In genomic region chr10:68560916-68561691, GRCh38 we compare ENCODE assay signal across 8 cellular contexts. TPM values are rescaled to one million over a fixed set of nuclear protein-coding genes. Genes with fewer than 3 reads are reported as not detected.
A peak's percentile ranks its signal among the peaks of the same experiment; 100 is the strongest.
DNase-seq lines count a peak whose midpoint lies in the region; ATAC-seq and TF ChIP-seq lines count a peak whose summit lies in the region.

No MANE protein-coding gene starts in this region.

- peak overlapping the region; percentile 95 for H3K4me2 ChIP-seq in IMR-90 (ENCODE audit: low read depth, low read length)

- H3K79me1 ChIP-seq in IMR-90 (ENCODE audit: low read depth in 1 of 2, low read length in 2 of 2) = peaks cover 16 to 47% of the 10 kb centered on the region in 2 experiments; a peak in 3 of 4 replicates

- peak overlapping the region; percentile 77 for H3K14ac ChIP-seq in IMR-90 (replicated peaks; ENCODE audit: low read depth, low read length)

- peak overlapping the region; percentile 86 for H2BK5ac ChIP-seq in IMR-90 (ENCODE audit: low read depth, low read length, poor library complexity, severe bottlenecking)

- H3K23ac ChIP-seq in IMR-90 (ENCODE audit: low read depth, low read length) = peak overlapping the region; percentile 97

- peak overlapping the region; percentile 84 for H4K5ac ChIP-seq in IMR-90 (ENCODE audit: low read depth, low read length)

- peak overlapping the region; percentile 26 to 89; a peak in 3 of 4 replicates for H4K8ac ChIP-seq in IMR-90 (ENCODE audit: low read depth in 2 of 2, low read length in 2 of 2)

- H3K9me3 Mint-ChIP-seq in activated naive CD4-positive, alpha-beta T cell treated with anti-CD3 and anti-CD28 coated beads, Interleukin-2, amount 50 U/mL, for 72 hours = no peaks in the 10 kb centered on the region

- POLR2A ChIA-PET in IMR-90 (lab: Charles Lee; ENCODE audit: unreplicated experiment) = no interaction called here

- BruUV-seq in IMR-90 (replicated peaks; lab: Mats Ljungman, UMichigan) = no TSS peak

- DNase-seq in DMS53 (lab: John Stamatoyannopoulos, UW) (peak; percentile 66), IMR-90 (peak; percentile 36), right cardiac atrium (peak; percentile 27 to 64 (median 58)), sciatic nerve (ENCODE audit: low spot score) (no peak), NCI-H748 treated with DMSO at 0.1 percent for 48 hours (lab: John Stamatoyannopoulos, UW) (no peak), SW 1271 (lab: John Stamatoyannopoulos, UW) (no peak)
- DNase-seq in activated naive CD4-positive, alpha-beta T cell treated with anti-CD3 and anti-CD28 coated beads, Interleukin-2, amount 50 U/mL, for 72 hours (ENCODE audit: low spot score in 2 of 2) = no peak

- H3K4me1 ChIP-seq in IMR-90 (ENCODE audit: control insufficient read depth, insufficient read depth, low read length) = peaks cover 3% of the 10 kb centered on the region
- H3K4me1 ChIP-seq in right cardiac atrium (ENCODE audit: control insufficient read depth, insufficient read depth, low read length) = no peaks in the 10 kb centered on the region

- CTCF ChIA-PET in IMR-90 (lab: Yijun Ruan, JAX) = no interaction called here

- peak overlapping the region; percentile 7 for H2BK120ac ChIP-seq in IMR-90 (ENCODE audit: low read depth, low read length)

- peak overlapping the region; percentile 96 for H3K9ac ChIP-seq in IMR-90 (ENCODE audit: low read depth, low read length)

- H3K36me3 Mint-ChIP-seq in activated naive CD4-positive, alpha-beta T cell treated with anti-CD3 and anti-CD28 coated beads, Interleukin-2, amount 50 U/mL, for 72 hours = peaks cover 0 to 11% of the 10 kb centered on the region in 2 donors

- no peak for TF ChIP-seq POLR2A in IMR-90 (IDR thresholded peaks at IDR 0.05; ENCODE audit: low read depth, low read length)

- H3K9me3 ChIP-seq in IMR-90 (ENCODE audit: control insufficient read depth, insufficient read depth, low read length) (no peaks in the 10 kb centered on the region), right cardiac atrium (ENCODE audit: control insufficient read depth, low read length) (no peaks in the 10 kb centered on the region)

- H3K4me3 ChIP-seq in IMR-90 (ENCODE audit: insufficient read depth, low read depth, low read length) (peak overlapping the region; percentile 96), right cardiac atrium (ENCODE audit: low read length) (peak overlapping the region; percentile 83)

- peak overlapping the region; percentile 70 for H4K91ac ChIP-seq in IMR-90 (ENCODE audit: insufficient read depth, low read depth, low read length)

- dilution Hi-C loops in IMR-90 (cut with HindIII; ENCODE audit: low sequenced_read_pairs, unreplicated experiment) = no loop called here

- no peak for TF ChIP-seq RAD21 in IMR-90 (IDR thresholded peaks at IDR 0.05; ENCODE audit: low read length)

- H2AK9ac ChIP-seq in IMR-90 (replicated peaks; ENCODE audit: low read depth, low read length, poor library complexity) = peak overlapping the region; percentile 96

- H2AK5ac ChIP-seq in IMR-90 (ENCODE audit: low read depth, low read length) = peak overlapping the region; percentile 81

- H3K27me3 ChIP-seq in IMR-90 (ENCODE audit: control insufficient read depth, insufficient read depth, low read length) = no peaks in the 10 kb centered on the region
- no peaks in the 10 kb centered on the region for H3K27me3 ChIP-seq in right cardiac atrium (ENCODE audit: control insufficient read depth, insufficient read depth)

- in situ Hi-C loops in IMR-90 (cut with MboI; ENCODE audit: low sequenced_read_pairs) = no loop called here

- peak overlapping the region; percentile 90 for H3K4ac ChIP-seq in IMR-90 (ENCODE audit: low read depth, low read length)

- no peaks in the 10 kb centered on the region for H4K20me1 ChIP-seq in IMR-90 (ENCODE audit: insufficient read depth, low read length)

- H3K27ac ChIP-seq in IMR-90 (ENCODE audit: insufficient read depth, low read length) (peak overlapping the region; percentile 82), right cardiac atrium (ENCODE audit: low read length) (no peak overlapping the region)

- 0 out of 3 replicates have a peak overlapping the region, but pooled peaks have one; percentile 20 for H2BK15ac ChIP-seq in IMR-90 (ENCODE audit: low read depth, low read length)

- peak overlapping the region; percentile 62; the same call in 1 of the 2 replicates for H2BK20ac ChIP-seq in IMR-90 (ENCODE audit: low read depth, low read length)

- H3K56ac ChIP-seq in IMR-90 (ENCODE audit: extremely low read depth, insufficient read depth, low read length) = peak overlapping the region; percentile 61

- ATAC-seq in IMR-90 (ENCODE audit: low read depth) = peak; percentile 60
- peak; percentile 28 to 45 for ATAC-seq in activated naive CD4-positive, alpha-beta T cell treated with anti-CD3 and anti-CD28 coated beads, Interleukin-2, amount 50 U/mL, for 72 hours
- ATAC-seq in right cardiac atrium = peak; percentile 53 to 70
- ATAC-seq in sciatic nerve = peak; percentile 76
- ATAC-seq in HG02884 (IDR thresholded peaks at IDR 0.05; ENCODE audit: unreplicated experiment) = no peak

- no peaks in the 10 kb centered on the region for H3K9me1 ChIP-seq in IMR-90 (ENCODE audit: insufficient read depth, low read length)

- H3K18ac ChIP-seq in IMR-90 (ENCODE audit: low read depth, low read length) = peak overlapping the region; percentile 80

- intact Hi-C loops in IMR-90 (cut with micrococcal nuclease) (loop anchor here (1.0 kb wide), 1 partner anchor 39 kb away; no protein-coding TSS in a partner anchor), right cardiac atrium (cut with DNase I) (no loop called here), sciatic nerve (cut with DNase I) (loop anchor here (5.0 kb wide), 1 partner anchor 41 kb away; no protein-coding TSS in a partner anchor)

- no peak for TF ChIP-seq CTCF in IMR-90 (conservative IDR thresholded peaks at IDR 0.05; ENCODE audit: low read depth, low read length)

- WGBS in IMR-90 (ENCODE audit: extremely low coverage in 2 of 2, insufficient read length in 1 of 2), 2 experiments = 0% methylated on average over 4 of the region's 50 CpGs; no CpG with 5 or more reads in 1 of the 2 experiments
- 1% methylated on average over 50 of the region's 50 CpGs for WGBS in right cardiac atrium

- peak overlapping the region; percentile 95 for H2AFZ ChIP-seq in IMR-90 (replicated peaks; ENCODE audit: low read length, poor library complexity)

- no peak overlapping the region for H3K27ac Mint-ChIP-seq in activated naive CD4-positive, alpha-beta T cell treated with anti-CD3 and anti-CD28 coated beads, Interleukin-2, amount 50 U/mL, for 72 hours

- H3K36me3 ChIP-seq in IMR-90 (ENCODE audit: control insufficient read depth, insufficient read depth, low read length) = no peaks in the 10 kb centered on the region

TF ChIP-seq in IMR-90, 13 proteins besides CTCF, POLR2A, EP300 and RAD21:
- TF ChIP-seq MAZ (IDR thresholded peaks at IDR 0.05; ENCODE audit: borderline replicate concordance, low read depth, low read length) (no peak), NFE2L2 (IDR thresholded peaks at IDR 0.05; ENCODE audit: low read depth, low read length) (no peak), FOS (IDR thresholded peaks at IDR 0.05; ENCODE audit: low read depth, low read length) (no peak), CEBPB (IDR thresholded peaks at IDR 0.05; ENCODE audit: low read depth, low read length) (no peak), ELK1 (IDR thresholded peaks at IDR 0.05; ENCODE audit: borderline replicate concordance, low read depth, low read length) (no peak), MAFK (IDR thresholded peaks at IDR 0.05; ENCODE audit: low read depth, low read length) (no peak), RCOR1 (IDR thresholded peaks at IDR 0.05; ENCODE audit: insufficient replicate concordance, low read length) (no peak), MXI1 (IDR thresholded peaks at IDR 0.05; ENCODE audit: borderline replicate concordance, low read depth, low read length) (peak; percentile 80), CHD1 (IDR thresholded peaks at IDR 0.05; ENCODE audit: low read depth, low read length) (no peak), RFX5 (IDR thresholded peaks at IDR 0.05; ENCODE audit: low read depth, low read length) (no peak), BHLHE40 (IDR thresholded peaks at IDR 0.05; ENCODE audit: low read depth, low read length) (peak; percentile 90), SMC3 (IDR thresholded peaks at IDR 0.05; ENCODE audit: low read depth, low read length) (no peak)
- TF ChIP-seq, protein P1, sequence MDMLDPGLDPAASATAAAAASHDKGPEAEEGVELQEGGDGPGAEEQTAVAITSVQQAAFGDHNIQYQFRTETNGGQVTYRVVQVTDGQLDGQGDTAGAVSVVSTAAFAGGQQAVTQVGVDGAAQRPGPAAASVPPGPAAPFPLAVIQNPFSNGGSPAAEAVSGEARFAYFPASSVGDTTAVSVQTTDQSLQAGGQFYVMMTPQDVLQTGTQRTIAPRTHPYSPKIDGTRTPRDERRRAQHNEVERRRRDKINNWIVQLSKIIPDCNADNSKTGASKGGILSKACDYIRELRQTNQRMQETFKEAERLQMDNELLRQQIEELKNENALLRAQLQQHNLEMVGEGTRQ (IDR thresholded peaks at IDR 0.05; ENCODE audit: low read depth, low read length) = peak; percentile 72

RNA-seq across cellular contexts. Expression of gene TET1, which starts 1.0 kb away (rescaled TPM):
- 4.3 and 5.6 TPM in 2 replicates for total RNA-seq in IMR-90 (2012; rRNA removed)
- 0.76 and 1.0 TPM in 2 replicates for polyA plus RNA-seq in IMR-90 (2012; rRNA removed)
- 0.21 and 0.35 TPM in 2 replicates for polyA plus RNA-seq in IMR-90 (2012; cell fraction: cytosol; rRNA removed)
- 0.59 and 1.8 TPM in 2 replicates for polyA plus RNA-seq in IMR-90 (2012; cell fraction: nucleus; rRNA removed; ENCODE audit: low replicate concordance)
- 1 to 10 TPM in 1 of 2 donors, under 1 TPM in 1; 0.82 to 1.6 TPM for total RNA-seq in activated naive CD4-positive, alpha-beta T cell treated with anti-CD3 and anti-CD28 coated beads, Interleukin-2, amount 50 U/mL, for 72 hours
- total RNA-seq in right cardiac atrium = 1 to 10 TPM; 2.8 to 5.2 (median 4.5) TPM
- polyA plus RNA-seq in right cardiac atrium = 0.32 TPM
- 10.4 TPM for total RNA-seq in sciatic nerve

RNA-seq across cellular contexts. Expression of gene SLC25A16, which starts 33.8 kb away (rescaled TPM):
- total RNA-seq in IMR-90 (2012; rRNA removed) (20.6 and 26.7 TPM in 2 replicates), right cardiac atrium (10 to 100 TPM; 16.3 to 21.8 (median 18.9) TPM), sciatic nerve (33.3 TPM)
- polyA plus RNA-seq in IMR-90 (2012; rRNA removed) (6.1 and 9.9 TPM in 2 replicates), right cardiac atrium (11.1 TPM)
- polyA plus RNA-seq in IMR-90 (2012; cell fraction: cytosol; rRNA removed) = 0.96 and 1.0 TPM in 2 replicates
- polyA plus RNA-seq in IMR-90 (2012; cell fraction: nucleus; rRNA removed; ENCODE audit: low replicate concordance) = 7.9 and 23.4 TPM in 2 replicates
- 10 to 100 TPM; 14.4 to 20.0 TPM for total RNA-seq in activated naive CD4-positive, alpha-beta T cell treated with anti-CD3 and anti-CD28 coated beads, Interleukin-2, amount 50 U/mL, for 72 hours

Comparison
In these comparisons a context has a peak if more than half of its experiments do, and no peak if none do; other contexts are left out.
1. DNase-seq: peak in DMS53 (single experiment), IMR-90 (single experiment) and right cardiac atrium (3 of 3); none in activated naive CD4-positive, alpha-beta T cell treated with anti-CD3 and anti-CD28 coated beads, Interleukin-2, amount 50 U/mL, for 72 hours (0 of 2), sciatic nerve (single experiment), NCI-H748 treated with DMSO at 0.1 percent for 48 hours (single experiment) and SW 1271 (0 of 2).
2. intact Hi-C loops: an anchor here in IMR-90 (1.0 kb wide) and sciatic nerve (5.0 kb wide); none called in right cardiac atrium.